In the genomic region with DNA sequence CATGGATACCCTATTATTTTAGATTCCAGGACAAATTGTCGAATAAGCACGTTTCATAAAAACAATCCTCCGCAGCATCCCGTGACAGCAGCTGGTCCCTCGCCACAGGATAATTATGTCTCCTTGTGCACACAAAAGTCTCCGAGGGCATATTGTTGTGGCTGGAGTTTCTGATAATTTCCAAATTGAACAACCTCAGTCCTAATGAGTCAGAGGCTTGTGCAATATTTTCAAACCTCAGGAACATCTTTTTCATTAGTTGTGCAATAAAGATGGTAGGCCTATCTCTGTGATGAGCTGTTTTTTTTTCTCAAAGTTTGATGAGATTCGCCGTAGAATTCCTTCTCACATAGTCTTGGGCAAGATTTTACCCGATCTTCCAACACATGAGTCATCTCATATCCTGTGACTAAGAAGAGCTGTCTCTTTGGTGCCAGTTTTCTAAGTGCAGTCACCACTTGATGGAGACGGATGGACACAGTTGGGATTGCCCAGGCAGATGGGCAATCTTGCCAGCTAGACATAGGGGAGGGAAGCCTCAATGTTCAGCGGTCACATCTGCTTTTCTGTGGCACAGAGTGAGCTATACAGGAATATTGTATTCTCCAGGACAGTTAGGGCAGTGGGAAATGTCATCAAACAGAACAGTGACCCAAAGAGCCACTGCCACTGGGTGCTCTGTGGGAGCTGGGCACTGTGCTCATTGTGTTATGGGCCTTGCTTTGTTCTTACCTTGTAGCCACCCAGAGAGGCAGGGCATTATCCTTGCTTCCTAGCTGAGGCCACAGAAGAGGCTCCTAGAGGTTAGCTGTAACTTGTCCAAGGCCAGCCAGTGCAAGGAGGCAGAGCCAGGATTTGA, we compare ENCODE assay signal across 10 cellular contexts. TPM values are rescaled to one million over a fixed set of nuclear protein-coding genes. Genes with fewer than 3 reads are reported as not detected.
A peak's percentile ranks its signal among the peaks of the same experiment; 100 is the strongest.
DNase-seq lines count a peak whose midpoint lies in the region; ATAC-seq and TF ChIP-seq lines count a peak whose summit lies in the region.
"Had no signal": no experiment of that assay in that cellular context is flagged by ENCODE, and none has a peak within 500 bp of the region (broad histone marks: within the 10 kb centered on the region; RNA-seq: fewer than 3 reads in every experiment).

No MANE protein-coding gene starts in this region.

- H3K27ac ChIP-seq in left lung, result peak overlapping the region in 1 of 2 donors; percentile 23

- CTCF ChIA-PET in MCF 10A (lab: Yijun Ruan, JAX), result interaction anchor here (0.6 to 5.0 kb wide), 23 partner anchors 10 to 175 kb away, joined by 3 to 39 read pairs (median 3); no protein-coding TSS in a partner anchor

- no peaks in the 10 kb centered on the region for H3K27me3 Mint-ChIP-seq in MCF 10A (ENCODE audit: insufficient read depth, unreplicated experiment)

- peaks cover 41% of the 10 kb centered on the region for H3K4me1 Mint-ChIP-seq in MCF 10A (ENCODE audit: insufficient read depth, unreplicated experiment)

- ATAC-seq in left lung, result peak; percentile 60
- no peak for ATAC-seq in GM18861 (IDR thresholded peaks at IDR 0.05; ENCODE audit: unreplicated experiment)
- ATAC-seq: activated CD4-positive, alpha-beta T cell treated with anti-CD3 and anti-CD28 coated beads for 36 hours had no signal

- peaks cover 0 to 9% of the 10 kb centered on the region in 2 donors for H3K27me3 ChIP-seq in left lung

- POLR2A ChIA-PET in MCF 10A (lab: Yijun Ruan, JAX), result interaction anchor here (0.5 to 15.0 kb wide), 38 partner anchors 8 to 1948 kb away, joined by 3 to 291 read pairs (median 4); a partner anchor contains a TSS

- DNase-seq in SKM-1 treated with dmso at 0.1 percent for 144 hours (lab: John Stamatoyannopoulos, UW; ENCODE audit: unreplicated experiment), result peak; percentile 1
- no peak for DNase-seq in SKM-1 (lab: John Stamatoyannopoulos, UW; ENCODE audit: unreplicated experiment)
- peak; percentile 99 for DNase-seq in MCF 10A (ENCODE audit: unreplicated experiment)
- peak in 1 of 2 donors; percentile 34 for DNase-seq in left lung
- DNase-seq in activated effector memory CD4-positive, alpha-beta T cell treated with anti-CD3 and anti-CD28 coated beads, Interleukin-2, amount 50 U/mL, for 16 hours, result no peak
- DNase-seq in germinal center (ENCODE audit: low spot score), result no peak
- no peak for DNase-seq in stimulated activated naive CD4-positive, alpha-beta T cell treated with Interleukin-2 at 50 U/mL for 16 hours (lab: John Stamatoyannopoulos, UW)
- DNase-seq: activated CD4-positive, alpha-beta T cell treated with anti-CD3 and anti-CD28 coated beads for 36 hours; CD4-positive, CD25-positive, alpha-beta regulatory T cell had no signal

- no peaks in the 10 kb centered on the region for H3K36me3 ChIP-seq in left lung

- no peaks in the 10 kb centered on the region for H3K9me3 ChIP-seq in left lung

- peaks cover 29% of the 10 kb centered on the region for H3K36me3 Mint-ChIP-seq in MCF 10A (ENCODE audit: insufficient read depth, unreplicated experiment)
- H3K36me3 Mint-ChIP-seq: CD4-positive, CD25-positive, alpha-beta regulatory T cell had no signal

- H3K4me3 Mint-ChIP-seq in MCF 10A (ENCODE audit: unreplicated experiment), result peak overlapping the region; percentile 40
- H3K4me3 Mint-ChIP-seq: activated CD4-positive, alpha-beta T cell treated with anti-CD3 and anti-CD28 coated beads for 36 hours; CD4-positive, CD25-positive, alpha-beta regulatory T cell had no signal

- no TSS peak for BruUV-seq in MCF 10A (replicated peaks; lab: Mats Ljungman, UMichigan)

- peak overlapping the region; percentile 82 for H3K27ac Mint-ChIP-seq in MCF 10A (ENCODE audit: low read depth, unreplicated experiment)
- H3K27ac Mint-ChIP-seq: activated CD4-positive, alpha-beta T cell treated with anti-CD3 and anti-CD28 coated beads for 36 hours had no signal

- no peak overlapping the region for H3K4me3 ChIP-seq in left lung

- no peaks in the 10 kb centered on the region for H3K9me3 Mint-ChIP-seq in MCF 10A (ENCODE audit: unreplicated experiment)
- H3K9me3 Mint-ChIP-seq: CD4-positive, CD25-positive, alpha-beta regulatory T cell had no signal

- intact Hi-C loops in MCF 10A (cut with micrococcal nuclease) (loop anchor here (2.0 kb wide), 2 partner anchors 36 to 96 kb away; no protein-coding TSS in a partner anchor), left lung (cut with DNase I) (no loop called here)

- H3K4me1 ChIP-seq in left lung, result peaks cover 0 to 20% of the 10 kb centered on the region in 2 donors

- TF ChIP-seq CTCF in MCF 10A (IDR thresholded peaks at IDR 0.05; ENCODE audit: unreplicated experiment) (no peak), left lung (IDR thresholded peaks at IDR 0.05) (no peak)

RNA-seq across cellular contexts. Expression of a gene that starts 7.8 kb away (rescaled TPM):
- 157 and 175 TPM in 2 replicates for total RNA-seq in MCF 10A (2022)
- 100 to 1,000 TPM in 1 of 2 donors, 10 to 100 TPM in 1; 80.5 to 124 TPM for total RNA-seq in left lung
- total RNA-seq: activated CD4-positive, alpha-beta T cell treated with anti-CD3 and anti-CD28 coated beads for 36 hours; CD4-positive, CD25-positive, alpha-beta regulatory T cell had no signal

RNA-seq across cellular contexts. Expression of a gene that starts 14.7 kb away (rescaled TPM):
- total RNA-seq in MCF 10A (2022), result not detected in 2 replicates
- not detected for total RNA-seq in left lung
- total RNA-seq: activated CD4-positive, alpha-beta T cell treated with anti-CD3 and anti-CD28 coated beads for 36 hours; CD4-positive, CD25-positive, alpha-beta regulatory T cell had no signal

Comparison
In these comparisons a context has a peak if more than half of its experiments do, and no peak if none do; other contexts are left out.
1. DNase-seq: peak in SKM-1 treated with dmso at 0.1 percent for 144 hours (single experiment) and MCF 10A (single experiment); none in SKM-1 (single experiment), activated effector memory CD4-positive, alpha-beta T cell treated with anti-CD3 and anti-CD28 coated beads, Interleukin-2, amount 50 U/mL, for 16 hours (single experiment), germinal center (single experiment) and stimulated activated naive CD4-positive, alpha-beta T cell treated with Interleukin-2 at 50 U/mL for 16 hours (single experiment).